ENCODE assay signal across 8 cellular contexts in genomic region chr16:29962344-29962994, GRCh38. TPM values are rescaled to one million over a fixed set of nuclear protein-coding genes. Genes with fewer than 3 reads are reported as not detected.
A peak's percentile ranks its signal among the peaks of the same experiment; 100 is the strongest.
DNase-seq lines count a peak whose midpoint lies in the region; ATAC-seq and TF ChIP-seq lines count a peak whose summit lies in the region.

No MANE protein-coding gene starts in this region.

- no peak for TF ChIP-seq CTCF in IMR-90 (conservative IDR thresholded peaks at IDR 0.05; ENCODE audit: low read depth, low read length)
- no peak for TF ChIP-seq CTCF in astrocyte of the cerebellum (IDR thresholded peaks at IDR 0.05; ENCODE audit: low read depth, low read length, missing control alignments)
- TF ChIP-seq CTCF in smooth muscle cell (IDR thresholded peaks at IDR 0.05; ENCODE audit: borderline replicate concordance, insufficient read depth, poor library complexity, severe bottlenecking): no peak

- peak overlapping the region; percentile 93 for H2AK5ac ChIP-seq in IMR-90 (ENCODE audit: low read depth, low read length)

- peak overlapping the region; percentile 80 for H3K4ac ChIP-seq in IMR-90 (ENCODE audit: low read depth, low read length)

- in situ Hi-C loops in IMR-90 (cut with MboI; ENCODE audit: low sequenced_read_pairs) (no loop called here), astrocyte of the cerebellum (cut with HindIII; ENCODE audit: low sequenced_read_pairs) (no loop called here)

- peaks cover 12 to 25% of the 10 kb centered on the region in 2 experiments; a peak in 3 of 4 replicates for H3K79me1 ChIP-seq in IMR-90 (ENCODE audit: low read depth in 1 of 2, low read length in 2 of 2)

- peak; percentile 10 for ATAC-seq in IMR-90 (ENCODE audit: low read depth)
- ATAC-seq in GM18517 (IDR thresholded peaks at IDR 0.05; ENCODE audit: unreplicated experiment): no peak

- H3K9ac ChIP-seq in IMR-90 (ENCODE audit: low read depth, low read length) (peak overlapping the region; percentile 94), iPS-20b (ENCODE audit: low read depth, low read length) (peak overlapping the region; percentile 67; the same call in 1 of the 2 replicates), smooth muscle cell (ENCODE audit: low read depth) (peak overlapping the region; percentile 74)

- TF ChIP-seq RAD21 in IMR-90 (IDR thresholded peaks at IDR 0.05; ENCODE audit: low read length): no peak

- H2AK9ac ChIP-seq in IMR-90 (replicated peaks; ENCODE audit: low read depth, low read length, poor library complexity): peak overlapping the region; percentile 99

- H2AFZ ChIP-seq in IMR-90 (replicated peaks; ENCODE audit: low read length, poor library complexity) (peak overlapping the region; percentile 97), smooth muscle cell (ENCODE audit: low read depth) (peak overlapping the region; percentile 78)

- H3K4me1 ChIP-seq in IMR-90 (ENCODE audit: control insufficient read depth, insufficient read depth, low read length) (peaks cover 8% of the 10 kb centered on the region), iPS-20b (ENCODE audit: insufficient read depth, low read length) (0 out of 2 replicates have a peak, but pooled peaks cover 3% of the 10 kb centered on the region), smooth muscle cell (ENCODE audit: low read depth) (peaks cover 5% of the 10 kb centered on the region)

- H3K4me2 ChIP-seq in IMR-90 (ENCODE audit: low read depth, low read length) (peak overlapping the region; percentile 98), smooth muscle cell (peak overlapping the region; percentile 92)

- BruUV-seq in IMR-90 (replicated peaks; lab: Mats Ljungman, UMichigan): TSS peak; percentile 76

- WGBS in IMR-90 (ENCODE audit: extremely low coverage in 2 of 2, insufficient read length in 1 of 2), 2 experiments: 40% methylated on average over 1 of the region's 18 CpGs; no CpG with 5 or more reads in 1 of the 2 experiments
- 19% methylated on average over 18 of the region's 18 CpGs for WGBS in smooth muscle cell (ENCODE audit: low lambda C conversion rate)

- peak overlapping the region; percentile 95 for H4K5ac ChIP-seq in IMR-90 (ENCODE audit: low read depth, low read length)

- H3K4me3 ChIP-seq in IMR-90 (ENCODE audit: insufficient read depth, low read depth, low read length) (peak overlapping the region; percentile 55), astrocyte of the cerebellum (ENCODE audit: low read depth, low read length) (peak overlapping the region; percentile 63), iPS-20b (ENCODE audit: low read length) (peak overlapping the region; percentile 82), smooth muscle cell (peak overlapping the region; percentile 86)

- peak overlapping the region; percentile 81 for H3K27ac ChIP-seq in IMR-90 (ENCODE audit: insufficient read depth, low read length)
- H3K27ac ChIP-seq in iPS-20b (ENCODE audit: low read length): no peak overlapping the region
- peak overlapping the region; percentile 71 for H3K27ac ChIP-seq in smooth muscle cell (ENCODE audit: low read depth)

- POLR2A ChIA-PET in IMR-90 (lab: Charles Lee; ENCODE audit: unreplicated experiment): interaction anchor here (0.6 to 2.0 kb wide), 5 partner anchors 11 to 114 kb away, joined by 3 to 8 read pairs (median 5); partner anchors contain the start of genes SEZ6L2 and TAOK2

- H4K20me1 ChIP-seq in IMR-90 (ENCODE audit: insufficient read depth, low read length): no peaks in the 10 kb centered on the region
- H4K20me1 ChIP-seq in smooth muscle cell (ENCODE audit: low read depth): no peaks in the 10 kb centered on the region

- peak; percentile 67 for DNase-seq in CD1c-positive myeloid dendritic cell (ENCODE audit: extremely low spot score)
- peak; percentile 27 for DNase-seq in IMR-90
- DNase-seq in astrocyte of the cerebellum (ENCODE audit: low read depth): no peak
- no peak for DNase-seq in smooth muscle cell (lab: John Stamatoyannopoulos, UW; ENCODE audit: unreplicated experiment)
- DNase-seq in NCI-H774 (lab: John Stamatoyannopoulos, UW): no peak
- no peak for DNase-seq in activated CD8-positive, alpha-beta memory T cell treated with anti-CD3 and anti-CD28 coated beads, Interleukin-2, amount 50 U/mL, for 4 hours

- peak overlapping the region; percentile 38; the same call in 1 of the 2 replicates for H2BK20ac ChIP-seq in IMR-90 (ENCODE audit: low read depth, low read length)

- peak overlapping the region; percentile 9; the same call in 1 of the 2 replicates for H2BK120ac ChIP-seq in IMR-90 (ENCODE audit: low read depth, low read length)

- peak overlapping the region; percentile 95 for H3K14ac ChIP-seq in IMR-90 (replicated peaks; ENCODE audit: low read depth, low read length)

- peak overlapping the region; percentile 98 for H3K23ac ChIP-seq in IMR-90 (ENCODE audit: low read depth, low read length)

- no peaks in the 10 kb centered on the region for H3K9me3 ChIP-seq in IMR-90 (ENCODE audit: control insufficient read depth, insufficient read depth, low read length)
- H3K9me3 ChIP-seq in iPS-20b (ENCODE audit: insufficient read depth, low read depth, low read length): no peaks in the 10 kb centered on the region
- H3K9me3 ChIP-seq in smooth muscle cell (replicated peaks; ENCODE audit: low read depth): no peaks in the 10 kb centered on the region

- H3K36me3 ChIP-seq in IMR-90 (ENCODE audit: control insufficient read depth, insufficient read depth, low read length) (peaks cover 5% of the 10 kb centered on the region), iPS-20b (ENCODE audit: insufficient read depth, low read depth, low read length) (no peaks in the 10 kb centered on the region; the same call in 1 of the 2 replicates), smooth muscle cell (ENCODE audit: low read depth) (no peaks in the 10 kb centered on the region)

- peak overlapping the region; percentile 58 for H2BK15ac ChIP-seq in IMR-90 (ENCODE audit: low read depth, low read length)

- H2BK5ac ChIP-seq in IMR-90 (ENCODE audit: low read depth, low read length, poor library complexity, severe bottlenecking): peak overlapping the region; percentile 76

- dilution Hi-C loops in IMR-90 (cut with HindIII; ENCODE audit: low sequenced_read_pairs, unreplicated experiment): no loop called here

- intact Hi-C loops in IMR-90 (cut with micrococcal nuclease): no loop called here

- H3K56ac ChIP-seq in IMR-90 (ENCODE audit: extremely low read depth, insufficient read depth, low read length): peak overlapping the region; percentile 92

- H3F3A ChIP-seq in smooth muscle cell (ENCODE audit: low read depth): no peaks in the 10 kb centered on the region

- CTCF ChIA-PET in IMR-90 (lab: Yijun Ruan, JAX): interaction anchor here (0.8 kb wide), 1 partner anchor 11 kb away, joined by 3 read pairs; the partner anchor contains the start of gene TAOK2

- H3K27me3 ChIP-seq in IMR-90 (ENCODE audit: control insufficient read depth, insufficient read depth, low read length) (no peaks in the 10 kb centered on the region), iPS-20b (ENCODE audit: insufficient read depth, low read length) (no peaks in the 10 kb centered on the region), smooth muscle cell (ENCODE audit: low read depth) (no peaks in the 10 kb centered on the region)

- peak overlapping the region; percentile 82 for H4K91ac ChIP-seq in IMR-90 (ENCODE audit: insufficient read depth, low read depth, low read length)

- H3K79me2 ChIP-seq in smooth muscle cell (ENCODE audit: low read depth): no peaks in the 10 kb centered on the region

- peak; percentile 20; the same call in 1 of the 2 replicates for TF ChIP-seq POLR2A in IMR-90 (IDR thresholded peaks at IDR 0.05; ENCODE audit: low read depth, low read length)

- H3K9me1 ChIP-seq in IMR-90 (ENCODE audit: insufficient read depth, low read length): peaks cover 5% of the 10 kb centered on the region; the same call in 1 of the 2 replicates

- H4K8ac ChIP-seq in IMR-90 (ENCODE audit: low read depth in 2 of 2, low read length in 2 of 2): peak overlapping the region; percentile 78 to 88

- peak overlapping the region; percentile 79 for H3K18ac ChIP-seq in IMR-90 (ENCODE audit: low read depth, low read length)

TF ChIP-seq in IMR-90, 13 proteins besides CTCF, POLR2A, EP300 and RAD21 (continues in another document):
- TF ChIP-seq MAFK (IDR thresholded peaks at IDR 0.05; ENCODE audit: low read depth, low read length): no peak
- TF ChIP-seq RFX5 (IDR thresholded peaks at IDR 0.05; ENCODE audit: low read depth, low read length): no peak
- no peak for TF ChIP-seq BHLHE40 (IDR thresholded peaks at IDR 0.05; ENCODE audit: low read depth, low read length)

RNA-seq across cellular contexts. Expression of gene TMEM219, which starts 0.6 kb away (rescaled TPM):
- total RNA-seq in IMR-90 (2012; rRNA removed) (44.2 and 47.0 TPM in 2 replicates), smooth muscle cell (99.2 and 107 TPM in 2 replicates)
- polyA plus RNA-seq in IMR-90 (2012; rRNA removed) (94.3 and 95.3 TPM in 2 replicates), smooth muscle cell (176 and 186 TPM in 2 replicates)
- 99.2 and 135 TPM in 2 replicates for polyA plus RNA-seq in IMR-90 (2012; cell fraction: cytosol; rRNA removed)
- polyA plus RNA-seq in IMR-90 (2012; cell fraction: nucleus; rRNA removed; ENCODE audit: low replicate concordance): 191 TPM in 2 replicates

RNA-seq across cellular contexts. Expression of gene TAOK2, which starts 11.2 kb away (rescaled TPM):
- 31.7 and 32.8 TPM in 2 replicates for total RNA-seq in IMR-90 (2012; rRNA removed)
- 23.0 and 26.4 TPM in 2 replicates for polyA plus RNA-seq in IMR-90 (2012; rRNA removed)
- 19.4 and 23.3 TPM in 2 replicates for polyA plus RNA-seq in IMR-90 (2012; cell fraction: cytosol; rRNA removed)
- 59.5 and 117 TPM in 2 replicates for polyA plus RNA-seq in IMR-90 (2012; cell fraction: nucleus; rRNA removed; ENCODE audit: low replicate concordance)
- 26.2 and 26.8 TPM in 2 replicates for total RNA-seq in smooth muscle cell
- polyA plus RNA-seq in smooth muscle cell: 26.0 TPM in 2 replicates

RNA-seq across cellular contexts. Expression of gene HIRIP3, which starts 32.9 kb away (rescaled TPM):
- total RNA-seq in IMR-90 (2012; rRNA removed): 5.0 and 5.8 TPM in 2 replicates
- 10.5 and 13.7 TPM in 2 replicates for polyA plus RNA-seq in IMR-90 (2012; rRNA removed)
- polyA plus RNA-seq in IMR-90 (2012; cell fraction: cytosol; rRNA removed): 10.9 and 18.2 TPM in 2 replicates
- polyA plus RNA-seq in IMR-90 (2012; cell fraction: nucleus; rRNA removed; ENCODE audit: low replicate concordance): 4.6 and 5.7 TPM in 2 replicates
- total RNA-seq in smooth muscle cell: 11.3 and 17.0 TPM in 2 replicates
- polyA plus RNA-seq in smooth muscle cell: 13.2 and 13.9 TPM in 2 replicates

RNA-seq across cellular contexts. Expression of gene INO80E, which starts 33.6 kb away (rescaled TPM):
- total RNA-seq in IMR-90 (2012; rRNA removed) (42.1 and 42.8 TPM in 2 replicates), smooth muscle cell (92.2 and 181 TPM in 2 replicates)
- polyA plus RNA-seq in IMR-90 (2012; rRNA removed) (40.9 and 46.5 TPM in 2 replicates), smooth muscle cell (17.7 and 19.3 TPM in 2 replicates)
- polyA plus RNA-seq in IMR-90 (2012; cell fraction: cytosol; rRNA removed): 45.5 and 51.0 TPM in 2 replicates
- polyA plus RNA-seq in IMR-90 (2012; cell fraction: nucleus; rRNA removed; ENCODE audit: low replicate concordance): 91.7 and 205 TPM in 2 replicates

RNA-seq across cellular contexts. Expression of gene KCTD13, which starts 36.4 kb away (rescaled TPM):
- total RNA-seq in IMR-90 (2012; rRNA removed) (3.1 and 4.1 TPM in 2 replicates), smooth muscle cell (8.0 and 16.3 TPM in 2 replicates)
- polyA plus RNA-seq in IMR-90 (2012; rRNA removed) (20.7 and 22.2 TPM in 2 replicates), smooth muscle cell (23.6 and 30.5 TPM in 2 replicates)
- polyA plus RNA-seq in IMR-90 (2012; cell fraction: cytosol; rRNA removed): 19.7 and 25.2 TPM in 2 replicates
- polyA plus RNA-seq in IMR-90 (2012; cell fraction: nucleus; rRNA removed; ENCODE audit: low replicate concordance): 81.0 and 169 TPM in 2 replicates

Comparison
In these comparisons a context has a peak if more than half of its experiments do, and no peak if none do; other contexts are left out.
1. DNase-seq: peak in CD1c-positive myeloid dendritic cell (single experiment) and IMR-90 (single experiment); none in astrocyte of the cerebellum (single experiment), smooth muscle cell (single experiment), NCI-H774 (single experiment) and activated CD8-positive, alpha-beta memory T cell treated with anti-CD3 and anti-CD28 coated beads, Interleukin-2, amount 50 U/mL, for 4 hours (single experiment).
2. Peak in every context shown above with its lines, with median percentiles within 50 percentile points of each other: H3K4me3 ChIP-seq and H3K9ac ChIP-seq.